Comparison of ENCODE assay signal across 1 cellular context in genomic region chr15:55241895-55242294, GRCh38.
TF ChIP-seq lines count a peak whose summit lies in the region.

No MANE protein-coding gene starts in this region.

TF ChIP-seq in SK-N-SH treated with all-trans-retinoic acid at 6 μM for 48 hours, 23 proteins besides CTCF, POLR2A, EP300 and RAD21 (continued from another document):
- TF ChIP-seq ZNF8 (CRISPR knock-in tag; IDR thresholded peaks at IDR 0.05) = no peak
TF ChIP-seq in SK-N-SH treated with all-trans-retinoic acid at 6 μM for 48 hours: peak in this region for 0.
